ENCODE assay signal across 18 cellular contexts in the genomic region with DNA sequence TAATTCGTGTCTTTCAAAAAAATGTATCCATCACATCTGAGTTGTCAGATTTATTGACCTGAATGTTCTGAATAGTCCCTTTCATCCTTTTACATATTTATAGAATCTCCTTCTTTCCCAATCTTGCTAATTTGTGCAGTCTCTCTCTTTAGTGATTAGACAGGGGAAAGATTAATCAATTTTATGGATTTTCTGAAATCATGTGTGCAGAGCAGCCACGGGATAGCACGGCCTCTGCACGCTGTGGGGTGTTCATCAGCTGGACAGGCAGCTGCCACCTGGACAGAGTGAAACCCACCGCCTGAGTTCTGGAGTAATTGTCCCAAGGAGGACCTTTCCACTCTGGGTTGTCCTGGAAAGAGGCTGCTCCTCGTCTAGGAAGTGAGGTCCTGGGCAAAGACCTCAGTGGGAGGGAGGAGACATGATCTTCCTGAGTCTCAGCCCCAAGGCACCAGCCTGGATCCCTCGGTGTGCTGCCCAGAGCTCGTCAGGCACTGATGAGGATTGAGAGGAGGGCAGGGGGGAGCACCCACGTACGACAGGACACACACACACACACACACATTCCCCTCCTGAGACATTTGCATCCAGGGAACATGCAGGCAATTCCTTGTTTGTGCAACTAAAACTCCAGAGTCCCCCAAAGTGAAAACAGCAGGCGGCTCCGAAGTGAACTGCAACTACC. TPM values are rescaled to one million over a fixed set of nuclear protein-coding genes. Genes with fewer than 3 reads are reported as not detected.
"Had no signal": no experiment of that assay in that cellular context is flagged by ENCODE, and none has a peak within 500 bp of the region (broad histone marks: within the 10 kb centered on the region; RNA-seq: fewer than 3 reads in every experiment).

No MANE protein-coding gene starts in this region.

- H3K4me1 Mint-ChIP-seq: activated CD4-positive, alpha-beta T cell treated with anti-CD3 and anti-CD28 coated beads, Interleukin-2, amount 10 ng/mL, durations not matched to agents 7 days and 5 days; activated naive CD4-positive, alpha-beta T cell treated with anti-CD3 and anti-CD28 coated beads, Interleukin-2, amount 10 ng/mL, durations not matched to agents 7 days and 5 days; WTC11 had no signal

- H3K4me2 ChIP-seq: SK-N-SH had no signal

- H3K36me3 Mint-ChIP-seq: activated naive CD4-positive, alpha-beta T cell treated with anti-CD3 and anti-CD28 coated beads, Interleukin-2, amount 10 ng/mL, durations not matched to agents 7 days and 5 days; WTC11 had no signal

- H3K4me1 ChIP-seq: colonic mucosa, right atrium auricular region had no signal

- DNase-seq: activated CD4-positive, alpha-beta T cell treated with anti-CD3 and anti-CD28 coated beads, Interleukin-2, amount 10 ng/mL, durations not matched to agents 7 days and 5 days; activated naive CD4-positive, alpha-beta T cell treated with anti-CD3 and anti-CD28 coated beads, Interleukin-2, amount 10 ng/mL, durations not matched to agents 7 days and 5 days; colonic mucosa; effector memory CD8-positive, alpha-beta T cell; left cardiac atrium; SK-N-SH; stimulated activated CD4-positive, alpha-beta T cell treated with anti-CD3 and anti-CD28 coated beads, Interleukin-1b, Interleukin-23, amount 100 ng/mL, for 48 hours; stimulated activated naive CD4-positive, alpha-beta T cell; substantia nigra; trophoblast cell had no signal

- H3K27me3 ChIP-seq: cardiac muscle cell, colonic mucosa, right atrium auricular region had no signal

- H3K4me3 ChIP-seq: cardiac muscle cell, colonic mucosa, right atrium auricular region had no signal

- H3K27ac ChIP-seq: cardiac muscle cell, colonic mucosa, right atrium auricular region had no signal

- H3K9me3 Mint-ChIP-seq: activated CD4-positive, alpha-beta T cell treated with anti-CD3 and anti-CD28 coated beads, Interleukin-2, amount 10 ng/mL, durations not matched to agents 7 days and 5 days; activated naive CD4-positive, alpha-beta T cell treated with anti-CD3 and anti-CD28 coated beads, Interleukin-2, amount 10 ng/mL, durations not matched to agents 7 days and 5 days; effector memory CD8-positive, alpha-beta T cell; WTC11 had no signal

- H3K27ac Mint-ChIP-seq: activated CD4-positive, alpha-beta T cell treated with anti-CD3 and anti-CD28 coated beads, Interleukin-2, amount 10 ng/mL, durations not matched to agents 7 days and 5 days; activated naive CD4-positive, alpha-beta T cell treated with anti-CD3 and anti-CD28 coated beads, Interleukin-2, amount 10 ng/mL, durations not matched to agents 7 days and 5 days; activated T-helper 2 cell treated with anti-CD3 and anti-CD28 coated beads, Interferon-gamma antibody, Interleukin-2, Interleukin-4, amounts not matched to agents 10 μg/mL and 5 μg/mL and 100 μg/mL, durations not matched to agents 14 hours and 24 hours and 36 hours; effector memory CD8-positive, alpha-beta T cell; WTC11 had no signal

- H3K36me3 ChIP-seq: cardiac muscle cell, colonic mucosa, right atrium auricular region had no signal

- H3K9me3 ChIP-seq: colonic mucosa, right atrium auricular region, SK-N-SH had no signal

- ATAC-seq: effector memory CD8-positive, alpha-beta T cell; left cardiac atrium; WTC11 had no signal

- H3K9me2 ChIP-seq: SK-N-SH had no signal

- H3K4me3 Mint-ChIP-seq: activated CD4-positive, alpha-beta T cell treated with anti-CD3 and anti-CD28 coated beads, Interleukin-2, amount 10 ng/mL, durations not matched to agents 7 days and 5 days; activated naive CD4-positive, alpha-beta T cell treated with anti-CD3 and anti-CD28 coated beads, Interleukin-2, amount 10 ng/mL, durations not matched to agents 7 days and 5 days; effector memory CD8-positive, alpha-beta T cell; WTC11 had no signal

RNA-seq across cellular contexts. Expression of gene KRTAP5-6, which starts 22.7 kb away (rescaled TPM):
- total RNA-seq: activated CD4-positive, alpha-beta T cell treated with anti-CD3 and anti-CD28 coated beads, Interleukin-2, amount 10 ng/mL, durations not matched to agents 7 days and 5 days; activated CD8-positive, alpha-beta memory T cell treated with anti-CD3 and anti-CD28 coated beads for 36 hours; activated T-helper 2 cell treated with anti-CD3 and anti-CD28 coated beads, Interferon-gamma antibody, Interleukin-2, Interleukin-4, amounts not matched to agents 10 μg/mL and 5 μg/mL and 100 μg/mL, durations not matched to agents 14 hours and 24 hours and 36 hours; cardiac muscle cell; colonic mucosa; epithelial cell of proximal tubule; left cardiac atrium; right atrium auricular region; T-helper 1 cell treated with Interleukin-12 subunit alpha and Interleukin-12 subunit beta and Interleukin-4 antibody, amounts not matched to agents 30 ng/mL and 1 ng/mL, for 36 hours had no signal
- polyA plus RNA-seq: adipose tissue, cardiac muscle cell, SK-N-SH had no signal

RNA-seq across cellular contexts. Expression of gene KRTAP5-5, which starts 44.8 kb away (rescaled TPM):
- total RNA-seq: activated CD4-positive, alpha-beta T cell treated with anti-CD3 and anti-CD28 coated beads, Interleukin-2, amount 10 ng/mL, durations not matched to agents 7 days and 5 days; activated CD8-positive, alpha-beta memory T cell treated with anti-CD3 and anti-CD28 coated beads for 36 hours; activated T-helper 2 cell treated with anti-CD3 and anti-CD28 coated beads, Interferon-gamma antibody, Interleukin-2, Interleukin-4, amounts not matched to agents 10 μg/mL and 5 μg/mL and 100 μg/mL, durations not matched to agents 14 hours and 24 hours and 36 hours; cardiac muscle cell; colonic mucosa; epithelial cell of proximal tubule; left cardiac atrium; right atrium auricular region; T-helper 1 cell treated with Interleukin-12 subunit alpha and Interleukin-12 subunit beta and Interleukin-4 antibody, amounts not matched to agents 30 ng/mL and 1 ng/mL, for 36 hours; WTC11 had no signal
- polyA plus RNA-seq: adipose tissue, cardiac muscle cell, SK-N-SH had no signal

RNA-seq across cellular contexts. Expression of gene KRTAP5-4, which starts 52.4 kb away (rescaled TPM):
- total RNA-seq: activated CD4-positive, alpha-beta T cell treated with anti-CD3 and anti-CD28 coated beads, Interleukin-2, amount 10 ng/mL, durations not matched to agents 7 days and 5 days; activated CD8-positive, alpha-beta memory T cell treated with anti-CD3 and anti-CD28 coated beads for 36 hours; activated T-helper 2 cell treated with anti-CD3 and anti-CD28 coated beads, Interferon-gamma antibody, Interleukin-2, Interleukin-4, amounts not matched to agents 10 μg/mL and 5 μg/mL and 100 μg/mL, durations not matched to agents 14 hours and 24 hours and 36 hours; cardiac muscle cell; colonic mucosa; epithelial cell of proximal tubule; left cardiac atrium; right atrium auricular region; T-helper 1 cell treated with Interleukin-12 subunit alpha and Interleukin-12 subunit beta and Interleukin-4 antibody, amounts not matched to agents 30 ng/mL and 1 ng/mL, for 36 hours; WTC11 had no signal
- polyA plus RNA-seq: adipose tissue, cardiac muscle cell, SK-N-SH had no signal
